ENCODE assay signal across 1 cellular context in genomic region chrX:154411322-154411980, GRCh38.
A peak's percentile ranks its signal among the peaks of the same experiment; 100 is the strongest.
TF ChIP-seq lines count a peak whose summit lies in the region.

TAFAZZIN (plus strand) TSS chrX:154411539; CDS start chrX:154411844, 305 bp downstream.

TF ChIP-seq in GM12878, 131 proteins besides CTCF, POLR2A, EP300 and RAD21 (continued from another document):
- TF ChIP-seq PKNOX1 (IDR thresholded peaks at IDR 0.05): no peak
- TF ChIP-seq YY1 (IDR thresholded peaks at IDR 0.05; ENCODE audit: low read depth, low read length): peak; percentile 58; the same call in 1 of the 2 replicates
- no peak for TF ChIP-seq IRF4 (IDR thresholded peaks at IDR 0.05; ENCODE audit: low read depth, low read length)
- TF ChIP-seq ASH2L (IDR thresholded peaks at IDR 0.05; ENCODE audit: borderline replicate concordance, low read depth): no peak
- no peak for TF ChIP-seq KDM1A (IDR thresholded peaks at IDR 0.05; ENCODE audit: borderline replicate concordance)
- no peak for TF ChIP-seq IRF5 (IDR thresholded peaks at IDR 0.05; ENCODE audit: borderline replicate concordance)
- TF ChIP-seq FOXM1 (IDR thresholded peaks at IDR 0.05; ENCODE audit: low read depth, low read length): no peak
- TF ChIP-seq ZBTB33 (IDR thresholded peaks at IDR 0.05): no peak
- no peak for TF ChIP-seq REST (IDR thresholded peaks at IDR 0.05; ENCODE audit: low read depth, low read length)
- no peak for TF ChIP-seq ZNF217 (IDR thresholded peaks at IDR 0.05)
- TF ChIP-seq CBX5 (IDR thresholded peaks at IDR 0.05; ENCODE audit: low read depth): no peak
- TF ChIP-seq NR2C2 (IDR thresholded peaks at IDR 0.05; ENCODE audit: borderline replicate concordance, control insufficient read depth, insufficient read length, low read depth): no peak
- no peak for TF ChIP-seq HDAC6 (IDR thresholded peaks at IDR 0.05; ENCODE audit: unreplicated experiment)
- no peak for TF ChIP-seq ESRRA (IDR thresholded peaks at IDR 0.05; ENCODE audit: low read length)
- no peak for TF ChIP-seq PAX5 (IDR thresholded peaks at IDR 0.05; ENCODE audit: borderline replicate concordance, low read depth, low read length)
- no peak for TF ChIP-seq FOS (IDR thresholded peaks at IDR 0.05; ENCODE audit: borderline replicate concordance, extremely low read depth, insufficient read length)
- no peak for TF ChIP-seq HCFC1 (IDR thresholded peaks at IDR 0.05; ENCODE audit: low read length)
- TF ChIP-seq TCF12 (IDR thresholded peaks at IDR 0.05; ENCODE audit: low read depth, low read length): no peak
- TF ChIP-seq DPF2 (IDR thresholded peaks at IDR 0.05): peak; percentile 47; the same call in 1 of the 2 replicates
- no peak for TF ChIP-seq CEBPZ (IDR thresholded peaks at IDR 0.05; ENCODE audit: low read depth, low read length)
- peak; percentile 12; the same call in 1 of the 2 replicates for TF ChIP-seq SPI1 (IDR thresholded peaks at IDR 0.05; ENCODE audit: borderline replicate concordance, insufficient read depth, low read depth, low read length)
- no peak for TF ChIP-seq CHD1 (IDR thresholded peaks at IDR 0.05; ENCODE audit: low read depth, low read length)
- TF ChIP-seq RB1 (IDR thresholded peaks at IDR 0.05; ENCODE audit: borderline replicate concordance): 0 out of 2 replicates have a peak, but pooled peaks have one; percentile 44
- TF ChIP-seq KLF5 (IDR thresholded peaks at IDR 0.05; ENCODE audit: partially characterized antibody): no peak
- TF ChIP-seq NBN (IDR thresholded peaks at IDR 0.05): 0 out of 2 replicates have a peak, but pooled peaks have one; percentile 19
- TF ChIP-seq MXI1 (IDR thresholded peaks at IDR 0.05; ENCODE audit: low read depth, low read length): peak; percentile 54; the same call in 1 of the 2 replicates
- no peak for TF ChIP-seq SREBF2 (IDR thresholded peaks at IDR 0.05; ENCODE audit: low read length)
- no peak for TF ChIP-seq EZH2 (IDR thresholded peaks at IDR 0.05; ENCODE audit: borderline replicate concordance, control insufficient read depth, low read depth, low read length)
- TF ChIP-seq RCOR1 (conservative IDR thresholded peaks at IDR 0.05; ENCODE audit: low read depth, low read length): no peak
- TF ChIP-seq ZNF687 (IDR thresholded peaks at IDR 0.05): 0 out of 2 replicates have a peak, but pooled peaks have one; percentile 18
- peak; percentile 42; the same call in 1 of the 2 replicates for TF ChIP-seq ATF3 (IDR thresholded peaks at IDR 0.05; ENCODE audit: borderline replicate concordance, extremely low read depth, low read depth, low read length)
